In the genomic region with DNA sequence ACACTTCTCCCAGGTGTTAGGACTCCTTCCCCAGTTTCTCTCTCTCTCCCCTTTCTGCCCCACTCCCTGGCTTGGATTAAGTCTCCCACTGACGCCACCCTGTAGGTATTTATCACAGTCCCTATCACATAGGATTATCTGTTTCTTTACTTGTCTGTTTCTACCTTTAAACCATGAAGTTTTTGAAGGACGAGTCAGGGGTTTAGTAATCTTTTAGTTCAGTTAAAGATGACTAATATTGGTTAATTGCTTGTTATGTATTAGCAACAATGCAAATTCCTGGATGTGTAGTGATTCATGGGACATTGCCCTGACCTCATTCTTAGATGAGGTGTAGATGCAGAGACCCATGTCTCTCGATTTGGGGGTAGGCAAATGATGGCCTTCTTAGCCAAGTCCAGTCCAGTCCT, we compare ENCODE assay signal across 12 cellular contexts. TPM values are rescaled to one million over a fixed set of nuclear protein-coding genes. Genes with fewer than 3 reads are reported as not detected.
DNase-seq lines count a peak whose midpoint lies in the region; ATAC-seq, FAIRE-seq and TF ChIP-seq lines count a peak whose summit lies in the region.
"Had no signal": no experiment of that assay in that cellular context is flagged by ENCODE, and none has a peak within 500 bp of the region (broad histone marks: within the 10 kb centered on the region; RNA-seq: fewer than 3 reads in every experiment).

No MANE protein-coding gene starts in this region.

- H3K27me3 ChIP-seq in SJSA1 (replicated peaks) (no peaks in the 10 kb centered on the region), skeletal muscle tissue (ENCODE audit: control insufficient read depth in 3 of 3, insufficient read depth in 3 of 3, low read length in 3 of 3) (no peaks in the 10 kb centered on the region), pancreas (no peaks in the 10 kb centered on the region)

- H3K9me3 ChIP-seq in SJSA1 (replicated peaks) (no peaks in the 10 kb centered on the region), skeletal muscle tissue (ENCODE audit: control insufficient read depth in 3 of 3, low read length in 3 of 3) (no peaks in the 10 kb centered on the region), pancreas (no peaks in the 10 kb centered on the region)

- ATAC-seq in pancreas (no peak), HG02763 (IDR thresholded peaks at IDR 0.05; ENCODE audit: unreplicated experiment) (no peak)

- H3K4me3 ChIP-seq in SJSA1: no peak overlapping the region
- no peak overlapping the region for H3K4me3 ChIP-seq in fibroblast of mammary gland (ENCODE audit: control insufficient read depth, low read depth, low read length)
- H3K4me3 ChIP-seq in skeletal muscle tissue (ENCODE audit: low read length in 3 of 3): no peak overlapping the region
- no peak overlapping the region for H3K4me3 ChIP-seq in pancreas

- intact Hi-C loops in pancreas (cut with DNase I): no loop called here

- H3K36me3 ChIP-seq in SJSA1 (peaks cover 26% of the 10 kb centered on the region), skeletal muscle tissue (ENCODE audit: control insufficient read depth in 3 of 3, insufficient read depth in 3 of 3, low read length in 3 of 3) (peaks cover 0 to 8% (median 0%) of the 10 kb centered on the region in 3 donors), pancreas (no peaks in the 10 kb centered on the region)

- H3K4me1 ChIP-seq in SJSA1 (replicated peaks) (peaks cover 77% of the 10 kb centered on the region), skeletal muscle tissue (ENCODE audit: control insufficient read depth in 3 of 3, insufficient read depth in 3 of 3, low read length in 3 of 3) (peaks cover 24 to 36% (median 31%) of the 10 kb centered on the region in 3 donors), pancreas (peaks cover 0 to 14% (median 6%) of the 10 kb centered on the region in 3 donors)

- no peak for TF ChIP-seq POLR2A in H54 (IDR thresholded peaks at IDR 0.05; ENCODE audit: low read depth, low read length)

- H3K27ac ChIP-seq in SJSA1 (peak overlapping the region; percentile 69), skeletal muscle tissue (ENCODE audit: low read depth, low read length) (peak overlapping the region; percentile 12), pancreas (no peak overlapping the region), substantia nigra (ENCODE audit: low read depth, low read length, poor library complexity, severe bottlenecking) (no peak overlapping the region)
- H3K27ac ChIP-seq: HL-60 had no signal

- FAIRE-seq in H54 (lab: Jason Lieb, UNC): peak; percentile 36
- no peak for FAIRE-seq in pancreas (lab: Jason Lieb, UNC)

- 59 to 63% methylated on average over 3 of the region's 3 CpGs for WGBS in pancreas, 2 donors

- DNase-seq in H54 (ENCODE audit: insufficient read length, low spot score) (no peak), SJSA1 (ENCODE audit: low read depth in 1 of 2, low spot score in 2 of 2) (peak; percentile 49 to 69), fibroblast of mammary gland (ENCODE audit: low read depth) (peak; percentile 87), pancreas (no peak), substantia nigra (lab: John Stamatoyannopoulos, UW) (no peak), T-helper 1 cell (no peak)
- DNase-seq: activated gamma-delta T cell treated with Interleukin-2 at 50 U/mL for 16 hours, DND-41, left cardiac atrium had no signal

- TF ChIP-seq CTCF in fibroblast of mammary gland (conservative IDR thresholded peaks at IDR 0.05; ENCODE audit: control insufficient read depth, insufficient read depth, low read depth, low read length) (no peak), pancreas (IDR thresholded peaks at IDR 0.05) (no peak)

- H3K9ac ChIP-seq in skeletal muscle tissue (ENCODE audit: low read depth in 1 of 3, low read length in 3 of 3): no peak overlapping the region

RNA-seq across cellular contexts. Expression of a gene that starts 6.4 kb away (rescaled TPM):
- total RNA-seq in SJSA1 (2014; rRNA removed; shearing (Covaris generic)): 171 and 220 TPM in 2 replicates
- 289 TPM for total RNA-seq in skeletal muscle tissue
- 10 to 100 TPM; 16.4 to 50.1 (median 37.0) TPM for total RNA-seq in pancreas
- 10 to 100 TPM; 11.2 to 12.3 TPM for polyA plus RNA-seq in pancreas

Comparison
In these comparisons a context has a peak if more than half of its experiments do, and no peak if none do; other contexts are left out.
1. DNase-seq: peak in SJSA1 (2 of 2) and fibroblast of mammary gland (single experiment); none in H54 (single experiment), pancreas (0 of 6), substantia nigra (0 of 49) and T-helper 1 cell (0 of 5).
2. H3K27ac ChIP-seq: peak in SJSA1 (single experiment) and skeletal muscle tissue (single experiment); none in pancreas (0 of 4) and substantia nigra (single experiment).